In the genomic region with DNA sequence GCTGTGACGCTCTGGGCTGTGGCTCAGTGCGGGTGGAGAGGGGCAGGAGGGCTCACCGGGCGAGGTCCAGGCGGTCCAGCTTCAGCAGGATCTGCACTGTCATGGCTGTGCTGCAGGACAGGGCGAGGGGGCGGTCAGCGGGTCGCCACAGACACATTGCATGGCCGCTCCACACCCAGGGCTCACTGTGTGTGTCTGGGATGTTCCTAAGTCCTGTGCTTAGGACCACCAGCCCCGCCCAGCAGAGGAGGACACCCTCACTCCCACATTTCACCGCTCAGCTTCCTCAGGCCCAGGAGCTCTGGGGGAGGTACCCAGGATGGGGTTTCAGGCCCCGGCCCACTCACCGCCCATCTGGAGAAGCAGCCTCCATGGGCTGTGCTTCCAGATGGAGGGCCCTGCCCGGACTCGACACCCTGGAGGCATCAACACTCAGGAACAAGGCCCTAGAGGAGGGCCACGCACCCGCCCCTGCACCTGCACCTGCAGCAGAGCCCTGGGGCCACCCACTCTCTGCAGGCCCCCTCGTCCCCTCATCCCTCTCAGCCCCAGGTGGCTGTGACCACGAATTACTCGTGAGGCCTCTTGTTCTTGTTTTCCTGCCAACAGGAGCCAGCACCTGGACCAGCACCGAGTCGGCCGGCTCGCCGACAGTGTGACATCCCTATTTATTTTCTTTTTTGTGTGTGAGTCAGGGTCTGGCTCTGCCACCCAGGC, we compare ENCODE assay signal across 16 cellular contexts. TPM values are rescaled to one million over a fixed set of nuclear protein-coding genes. Genes with fewer than 3 reads are reported as not detected.
DNase-seq lines count a peak whose midpoint lies in the region; ATAC-seq and TF ChIP-seq lines count a peak whose summit lies in the region.
"Had no signal": no experiment of that assay in that cellular context is flagged by ENCODE, and none has a peak within 500 bp of the region (broad histone marks: within the 10 kb centered on the region; RNA-seq: fewer than 3 reads in every experiment).

No MANE protein-coding gene starts in this region.

- H3K27ac Mint-ChIP-seq in stimulated activated naive B cell treated with anti-CD40 and anti-IgM and Interleukin-4, amounts not matched to agents 10 μg/mL and 1 μg/mL and 100 μg/mL, for 72 hours: peak overlapping the region; percentile 53
- H3K27ac Mint-ChIP-seq: CD8-positive, alpha-beta memory T cell had no signal

- CTCF ChIA-PET in HEK293 (lab: Yijun Ruan, JAX): interaction anchor here (0.6 kb wide), 1 partner anchor 87 kb away, joined by 3 read pairs; no protein-coding TSS in a partner anchor

- H3K36me3 ChIP-seq in HEK293 (ENCODE audit: control insufficient read depth in 2 of 2, insufficient read depth in 1 of 2, low read length in 2 of 2) (peaks cover 0 to 75% of the 10 kb centered on the region in 2 experiments; a peak in 2 of 3 replicates), GM23248 (ENCODE audit: low read depth) (no peaks in the 10 kb centered on the region), psoas muscle (ENCODE audit: insufficient read depth in 1 of 2, low read depth in 1 of 2) (peaks cover 7 to 61% of the 10 kb centered on the region in 2 donors)

- DNase-seq in stimulated activated naive B cell treated with anti-CD40 and anti-IgM and Interleukin-4, amounts not matched to agents 10 μg/mL and 1 μg/mL and 100 μg/mL, for 72 hours: no peak
- DNase-seq in AG20443 (ENCODE audit: low spot score): no peak
- no peak for DNase-seq in GM23248
- DNase-seq in psoas muscle: no peak
- DNase-seq: CD8-positive, alpha-beta memory T cell; H9; NCI-H1417 treated with DMSO at 0.1 percent for 48 hours; NCI-H2029 treated with DMSO at 0.1 percent for 48 hours; NCI-H510A; NCI-H82; Right ventricle myocardium superior had no signal

- ATAC-seq in stimulated activated naive B cell treated with anti-CD40 and anti-IgM and Interleukin-4, amounts not matched to agents 10 μg/mL and 1 μg/mL and 100 μg/mL, for 72 hours (replicated peaks): no peak
- no peak for ATAC-seq in psoas muscle
- ATAC-seq: Panc1 had no signal

- no peaks in the 10 kb centered on the region for H4K20me1 ChIP-seq in GM23248 (ENCODE audit: insufficient read depth)

- WGBS in GM23248 (ENCODE audit: low coverage in 1 of 2, low lambda C conversion rate in 2 of 2, missing lambda C conversion rate in 2 of 2), 2 experiments: 82 to 83% methylated on average over 26 of the region's 26 CpGs
- 87 to 93% (median 90%) methylated on average over 26 of the region's 26 CpGs for WGBS in psoas muscle, 3 donors

- POLR2A ChIA-PET in HEK293 (lab: Yijun Ruan, JAX): no interaction called here

- no peak overlapping the region for H2AFZ ChIP-seq in GM23248

- H3K27ac ChIP-seq in HEK293 (ENCODE audit: extremely low read depth, low read depth, low read length) (no peak overlapping the region), angular gyrus (ENCODE audit: low read depth, low read length) (peak overlapping the region; percentile 88), layer of hippocampus (ENCODE audit: low read depth, low read length) (peak overlapping the region; percentile 80), GM23248 (no peak overlapping the region), psoas muscle (no peak overlapping the region)

- H3K4me2 ChIP-seq in GM23248 (ENCODE audit: unreplicated experiment): no peak overlapping the region

- no peaks in the 10 kb centered on the region for H3K9me2 ChIP-seq in GM23248 (ENCODE audit: insufficient read depth)

- H3K36me3 Mint-ChIP-seq in stimulated activated naive B cell treated with anti-CD40 and anti-IgM and Interleukin-4, amounts not matched to agents 10 μg/mL and 1 μg/mL and 100 μg/mL, for 72 hours: peaks cover 42 to 48% of the 10 kb centered on the region in 2 donors

- H3K9me3 ChIP-seq in HEK293 (ENCODE audit: control insufficient read depth, insufficient read depth, low read depth, low read length): no peaks in the 10 kb centered on the region
- no peaks in the 10 kb centered on the region for H3K9me3 ChIP-seq in GM23248 (ENCODE audit: low read depth)
- H3K9me3 ChIP-seq in psoas muscle: no peaks in the 10 kb centered on the region
- H3K9me3 ChIP-seq: BE2C had no signal

- H3K4me3 ChIP-seq in HEK293 (ENCODE audit: low read depth, low read length) (no peak overlapping the region), GM23248 (no peak overlapping the region), psoas muscle (no peak overlapping the region)

- intact Hi-C loops in psoas muscle (cut with DNase I): no loop called here

- H3K27me3 Mint-ChIP-seq in stimulated activated naive B cell treated with anti-CD40 and anti-IgM and Interleukin-4, amounts not matched to agents 10 μg/mL and 1 μg/mL and 100 μg/mL, for 72 hours: no peaks in the 10 kb centered on the region
- H3K27me3 Mint-ChIP-seq: CD8-positive, alpha-beta memory T cell had no signal

- H3K9ac ChIP-seq in GM23248: no peak overlapping the region

- H3F3A ChIP-seq in GM23248 (ENCODE audit: insufficient read depth): no peaks in the 10 kb centered on the region

- H3K9me3 Mint-ChIP-seq in stimulated activated naive B cell treated with anti-CD40 and anti-IgM and Interleukin-4, amounts not matched to agents 10 μg/mL and 1 μg/mL and 100 μg/mL, for 72 hours: no peaks in the 10 kb centered on the region
- H3K9me3 Mint-ChIP-seq: CD8-positive, alpha-beta memory T cell; H9 had no signal

- H3K4me3 Mint-ChIP-seq in stimulated activated naive B cell treated with anti-CD40 and anti-IgM and Interleukin-4, amounts not matched to agents 10 μg/mL and 1 μg/mL and 100 μg/mL, for 72 hours: peak overlapping the region in 1 of 2 donors; percentile 10
- H3K4me3 Mint-ChIP-seq: H9 had no signal

- H3K4me1 ChIP-seq in HEK293 (ENCODE audit: control insufficient read depth, insufficient read depth, low read length) (no peaks in the 10 kb centered on the region), GM23248 (ENCODE audit: insufficient read depth) (no peaks in the 10 kb centered on the region), psoas muscle (no peaks in the 10 kb centered on the region)
- H3K4me1 ChIP-seq: BE2C had no signal

- peaks cover 0 to 4% of the 10 kb centered on the region in 2 donors for H3K4me1 Mint-ChIP-seq in stimulated activated naive B cell treated with anti-CD40 and anti-IgM and Interleukin-4, amounts not matched to agents 10 μg/mL and 1 μg/mL and 100 μg/mL, for 72 hours
- H3K4me1 Mint-ChIP-seq: H9 had no signal

- in situ Hi-C loops in GM23248 (cut with MboI): no loop called here

- H3K27me3 ChIP-seq in layer of hippocampus (ENCODE audit: control insufficient read depth, insufficient read depth, low read length): no peaks in the 10 kb centered on the region
- H3K27me3 ChIP-seq in GM23248 (replicated peaks; ENCODE audit: insufficient read depth): no peaks in the 10 kb centered on the region
- H3K27me3 ChIP-seq in psoas muscle (ENCODE audit: insufficient read depth in 3 of 3, low read length in 2 of 3): no peaks in the 10 kb centered on the region
- H3K27me3 ChIP-seq: BE2C had no signal

- H3K79me2 ChIP-seq in GM23248 (ENCODE audit: insufficient read depth): peaks cover 14% of the 10 kb centered on the region

- TF ChIP-seq CTCF in HEK293 (tag by site-specific recombination; IDR thresholded peaks at IDR 0.05) (no peak), psoas muscle (IDR thresholded peaks at IDR 0.05) (no peak)

TF ChIP-seq in HEK293, 187 proteins besides CTCF, POLR2A, EP300 and RAD21 (continues in another document):
- no peak for TF ChIP-seq ZBTB44 (tag by site-specific recombination; IDR thresholded peaks at IDR 0.05)
- TF ChIP-seq ZNF791 (tag by site-specific recombination; IDR thresholded peaks at IDR 0.05): no peak
- peak; percentile 67 for TF ChIP-seq ZFHX2 (tag by site-specific recombination; conservative IDR thresholded peaks at IDR 0.05)
- peak; percentile 69; the same call in 1 of the 2 replicates for TF ChIP-seq EGR2 (tag by site-specific recombination; IDR thresholded peaks at IDR 0.05; ENCODE audit: low read depth)
- no peak for TF ChIP-seq ZNF596 (tag by site-specific recombination; IDR thresholded peaks at IDR 0.05)

RNA-seq across cellular contexts. Expression of gene CERS1, which starts 9.7 kb away (rescaled TPM):
- total RNA-seq in GM23248 (2014; rRNA removed; shearing (Covaris generic)): 0.25 and 0.54 TPM in 2 replicates
- 0.38 and 0.54 TPM in 2 replicates for polyA plus RNA-seq in GM23248 (2016; fragmentation: Nextera tagmentation; extraction: Ambion mirVana)
- total RNA-seq in psoas muscle: 1 to 10 TPM; 4.3 to 6.4 (median 5.3) TPM
- 1 to 10 TPM; 2.1 to 4.6 (median 4.0) TPM for polyA plus RNA-seq in psoas muscle
- total RNA-seq: CD8-positive, alpha-beta memory T cell had no signal
- polyA plus RNA-seq: CD8-positive, alpha-beta memory T cell had no signal

RNA-seq across cellular contexts. Expression of gene COPE, which starts 13.5 kb away (rescaled TPM):
- 347 and 359 TPM in 2 replicates for total RNA-seq in GM23248 (2014; rRNA removed; shearing (Covaris generic))
- polyA plus RNA-seq in GM23248 (2016; fragmentation: Nextera tagmentation; extraction: Ambion mirVana) (322 and 330 TPM in 2 replicates), psoas muscle (100 to 1,000 TPM; 117 to 173 (median 130) TPM)
- 100 to 1,000 TPM in 3 of 4 donors, 10 to 100 TPM in 1; 91.5 to 110 (median 105) TPM for total RNA-seq in psoas muscle

RNA-seq across cellular contexts. Expression of gene DDX49, which starts 13.8 kb away (rescaled TPM):
- 71.6 and 76.0 TPM in 2 replicates for total RNA-seq in GM23248 (2014; rRNA removed; shearing (Covaris generic))
- polyA plus RNA-seq in GM23248 (2016; fragmentation: Nextera tagmentation; extraction: Ambion mirVana): 53.4 and 56.5 TPM in 2 replicates
- 10 to 100 TPM; 27.2 to 35.3 (median 30.3) TPM for total RNA-seq in psoas muscle
- 10 to 100 TPM; 47.2 to 73.1 (median 47.7) TPM for polyA plus RNA-seq in psoas muscle

RNA-seq across cellular contexts. Expression of gene HOMER3, which starts 35.3 kb away (rescaled TPM):
- 107 and 134 TPM in 2 replicates for total RNA-seq in GM23248 (2014; rRNA removed; shearing (Covaris generic))
- polyA plus RNA-seq in GM23248 (2016; fragmentation: Nextera tagmentation; extraction: Ambion mirVana): 64.6 and 65.1 TPM in 2 replicates
- total RNA-seq in psoas muscle: 10 to 100 TPM; 61.4 to 77.9 (median 67.7) TPM
- polyA plus RNA-seq in psoas muscle: 10 to 100 TPM; 72.9 to 86.2 (median 83.1) TPM

Comparison
In these comparisons a context has a peak if more than half of its experiments do, and no peak if none do; other contexts are left out.
1. H3K27ac ChIP-seq: peak in angular gyrus (single experiment) and layer of hippocampus (single experiment); none in HEK293 (single experiment), GM23248 (single experiment) and psoas muscle (single experiment).